In genomic region chr6:138107078-138107751, GRCh38 we compare ENCODE assay signal across 1 cellular context.
A peak's percentile ranks its signal among the peaks of the same experiment; 100 is the strongest.
TF ChIP-seq lines count a peak whose summit lies in the region.

Gene PERP (minus strand): TSS chr6:138107419. CDS start chr6:138107340, 79 bp downstream.

TF ChIP-seq in WTC11, 78 proteins besides CTCF, POLR2A, EP300 and RAD21 (continued from another document):
- peak; percentile 65; the same call in 1 of the 2 replicates for TF ChIP-seq FOXP4 (CRISPR knock-in tag; IDR thresholded peaks at IDR 0.05)
- TF ChIP-seq SMAD3 (CRISPR knock-in tag; IDR thresholded peaks at IDR 0.05; ENCODE audit: borderline replicate concordance), result no peak
- peak; percentile 80; the same call in 1 of the 2 replicates for TF ChIP-seq FOXP1 (CRISPR knock-in tag; IDR thresholded peaks at IDR 0.05; ENCODE audit: borderline replicate concordance)
- no peak for TF ChIP-seq MLX (CRISPR knock-in tag; IDR thresholded peaks at IDR 0.05)
- peak; percentile 67; the same call in 1 of the 2 replicates for TF ChIP-seq MYBL2 (CRISPR knock-in tag; IDR thresholded peaks at IDR 0.05)
- 0 out of 2 replicates have a peak, but pooled peaks have one; percentile 55 for TF ChIP-seq KAT7 (CRISPR knock-in tag; IDR thresholded peaks at IDR 0.05; ENCODE audit: borderline replicate concordance)
